In the genomic region with DNA sequence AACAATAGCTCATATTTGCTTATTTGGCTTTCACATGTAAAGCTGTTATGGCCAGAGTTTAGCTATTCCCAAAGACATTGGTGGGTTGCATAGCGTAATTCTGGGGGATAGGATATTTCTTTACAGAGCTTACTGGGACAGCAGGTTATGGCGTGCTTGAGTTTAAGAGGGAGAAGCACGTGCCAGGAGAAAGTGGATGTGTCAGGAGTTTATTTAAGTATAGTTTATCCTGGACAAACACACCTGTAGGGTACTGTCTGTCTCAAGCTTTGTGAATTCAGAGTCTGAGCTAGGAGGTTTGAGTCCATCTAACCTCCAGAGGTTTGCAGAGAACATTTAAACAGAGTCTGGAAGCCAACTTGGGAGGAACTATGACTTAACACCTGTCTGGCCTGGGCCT, we compare ENCODE assay signal across 17 cellular contexts. TPM values are rescaled to one million over a fixed set of nuclear protein-coding genes. Genes with fewer than 3 reads are reported as not detected.
DNase-seq lines count a peak whose midpoint lies in the region; ATAC-seq and TF ChIP-seq lines count a peak whose summit lies in the region.
"Had no signal": no experiment of that assay in that cellular context is flagged by ENCODE, and none has a peak within 500 bp of the region (broad histone marks: within the 10 kb centered on the region; RNA-seq: fewer than 3 reads in every experiment).

No MANE protein-coding gene starts in this region.

- no peaks in the 10 kb centered on the region for H3K9me3 ChIP-seq in CD4-positive, CD25-positive, alpha-beta regulatory T cell (ENCODE audit: control insufficient read depth in 2 of 2, low read length in 2 of 2)
- H3K9me3 ChIP-seq: Caco-2, HAP-1 had no signal

- no peak for TF ChIP-seq CTCF in osteocyte (IDR thresholded peaks at IDR 0.05)

- peaks cover 43% of the 10 kb centered on the region for H3K36me3 ChIP-seq in CD4-positive, CD25-positive, alpha-beta regulatory T cell (ENCODE audit: control insufficient read depth, insufficient read depth, low read length)

- no peak overlapping the region for H3K4me3 ChIP-seq in CD4-positive, CD25-positive, alpha-beta regulatory T cell (ENCODE audit: low read depth, low read length)
- H3K4me3 ChIP-seq: GM12878, HAP-1 had no signal

- H3K4me3 Mint-ChIP-seq in activated T-cell treated with anti-CD3 and anti-CD28 coated beads, Interleukin-2, amount 50 U/mL, for 24 hours, result peak overlapping the region; percentile 24
- H3K4me3 Mint-ChIP-seq in CD4-positive, CD25-positive, alpha-beta regulatory T cell, result no peak overlapping the region
- H3K4me3 Mint-ChIP-seq in activated T-helper 17 cell treated with anti-CD3 and anti-CD28 coated beads, Interleukin-2, amount 50 U/mL, for 72 hours, result peak overlapping the region; percentile 72
- no peak overlapping the region for H3K4me3 Mint-ChIP-seq in osteocyte (ENCODE audit: unreplicated experiment)
- H3K4me3 Mint-ChIP-seq: CD14-positive monocyte had no signal

- H3K36me3 Mint-ChIP-seq in activated T-cell treated with anti-CD3 and anti-CD28 coated beads, Interleukin-2, amount 50 U/mL, for 24 hours (ENCODE audit: low read depth), result peaks cover 75% of the 10 kb centered on the region
- peaks cover 32% of the 10 kb centered on the region for H3K36me3 Mint-ChIP-seq in CD4-positive, CD25-positive, alpha-beta regulatory T cell
- H3K36me3 Mint-ChIP-seq in activated T-helper 17 cell treated with anti-CD3 and anti-CD28 coated beads, Interleukin-2, amount 50 U/mL, for 72 hours (ENCODE audit: low read depth), result peaks cover 53% of the 10 kb centered on the region
- H3K36me3 Mint-ChIP-seq in osteocyte (ENCODE audit: unreplicated experiment), result peaks cover 14% of the 10 kb centered on the region

- no peak for ATAC-seq in CD4-positive, CD25-positive, alpha-beta regulatory T cell (ENCODE audit: low read depth in 2 of 2)
- ATAC-seq in activated T-helper 17 cell treated with anti-CD3 and anti-CD28 coated beads, Interleukin-2, amount 50 U/mL, for 72 hours (replicated peaks), result no peak
- ATAC-seq: GM12878, Panc1 had no signal

- DNase-seq in activated T-cell treated with anti-CD3 and anti-CD28 coated beads, Interleukin-2, amount 50 U/mL, for 24 hours, result no peak
- no peak for DNase-seq in activated T-cell treated with anti-CD3 and anti-CD28 coated beads, Interleukin-2, amount 50 U/mL, for 48 hours
- no peak for DNase-seq in CD4-positive, CD25-positive, alpha-beta regulatory T cell
- DNase-seq in osteocyte (ENCODE audit: extremely low spot score, unreplicated experiment), result no peak
- DNase-seq in dermis blood vessel endothelial cell, result no peak
- no peak for DNase-seq in HT-29 (ENCODE audit: low spot score)
- DNase-seq in NK-92 (lab: John Stamatoyannopoulos, UW; ENCODE audit: unreplicated experiment), result no peak
- DNase-seq: Caco-2, NCI-H1105, NCI-H187, NCI-H774, Right ventricle myocardium superior had no signal

- H3K4me1 ChIP-seq in CD4-positive, CD25-positive, alpha-beta regulatory T cell (ENCODE audit: control insufficient read depth, insufficient read depth, low read length, poor library complexity, severe bottlenecking), result peaks cover 7% of the 10 kb centered on the region
- H3K4me1 ChIP-seq: Caco-2, HAP-1 had no signal

- H3K4me1 Mint-ChIP-seq in activated T-cell treated with anti-CD3 and anti-CD28 coated beads, Interleukin-2, amount 50 U/mL, for 24 hours (ENCODE audit: low read depth), result peaks cover 70% of the 10 kb centered on the region
- H3K4me1 Mint-ChIP-seq in CD4-positive, CD25-positive, alpha-beta regulatory T cell, result peaks cover 47 to 74% (median 50%) of the 10 kb centered on the region in 4 donors
- H3K4me1 Mint-ChIP-seq in activated T-helper 17 cell treated with anti-CD3 and anti-CD28 coated beads, Interleukin-2, amount 50 U/mL, for 72 hours, result peaks cover 37% of the 10 kb centered on the region
- peaks cover 34% of the 10 kb centered on the region for H3K4me1 Mint-ChIP-seq in osteocyte (ENCODE audit: unreplicated experiment)

- no peaks in the 10 kb centered on the region for H3K27me3 Mint-ChIP-seq in activated T-cell treated with anti-CD3 and anti-CD28 coated beads, Interleukin-2, amount 50 U/mL, for 24 hours
- no peaks in the 10 kb centered on the region for H3K27me3 Mint-ChIP-seq in CD4-positive, CD25-positive, alpha-beta regulatory T cell
- no peaks in the 10 kb centered on the region for H3K27me3 Mint-ChIP-seq in activated T-helper 17 cell treated with anti-CD3 and anti-CD28 coated beads, Interleukin-2, amount 50 U/mL, for 72 hours
- no peaks in the 10 kb centered on the region for H3K27me3 Mint-ChIP-seq in osteocyte (ENCODE audit: unreplicated experiment)

- no peaks in the 10 kb centered on the region for H3K9me3 Mint-ChIP-seq in activated T-cell treated with anti-CD3 and anti-CD28 coated beads, Interleukin-2, amount 50 U/mL, for 24 hours
- H3K9me3 Mint-ChIP-seq in CD4-positive, CD25-positive, alpha-beta regulatory T cell, result no peaks in the 10 kb centered on the region
- no peaks in the 10 kb centered on the region for H3K9me3 Mint-ChIP-seq in activated T-helper 17 cell treated with anti-CD3 and anti-CD28 coated beads, Interleukin-2, amount 50 U/mL, for 72 hours
- no peaks in the 10 kb centered on the region for H3K9me3 Mint-ChIP-seq in osteocyte (ENCODE audit: unreplicated experiment)
- H3K9me3 Mint-ChIP-seq: CD14-positive monocyte had no signal

- H3K27ac Mint-ChIP-seq in activated T-cell treated with anti-CD3 and anti-CD28 coated beads, Interleukin-2, amount 50 U/mL, for 24 hours, result peak overlapping the region; percentile 99
- peak overlapping the region in 2 of 3 donors; percentile 47 to 85 for H3K27ac Mint-ChIP-seq in CD4-positive, CD25-positive, alpha-beta regulatory T cell
- peak overlapping the region; percentile 96 for H3K27ac Mint-ChIP-seq in activated T-helper 17 cell treated with anti-CD3 and anti-CD28 coated beads, Interleukin-2, amount 50 U/mL, for 72 hours
- H3K27ac Mint-ChIP-seq in osteocyte (ENCODE audit: unreplicated experiment), result peak overlapping the region; percentile 57

- no peaks in the 10 kb centered on the region for H3K27me3 ChIP-seq in CD4-positive, CD25-positive, alpha-beta regulatory T cell (ENCODE audit: control insufficient read depth, insufficient read depth, low read length)

- no peak overlapping the region for H3K27ac ChIP-seq in CD4-positive, CD25-positive, alpha-beta regulatory T cell (ENCODE audit: insufficient read depth, low read length, poor library complexity, severe bottlenecking)

RNA-seq across cellular contexts. Expression of a gene that starts 21.3 kb away (rescaled TPM):
- 45.6 TPM for total RNA-seq in CD4-positive, CD25-positive, alpha-beta regulatory T cell
- 10 to 100 TPM in 1 of 4 donors, 1 to 10 TPM in 3; 8.8 to 10.1 (median 9.9) TPM for polyA plus RNA-seq in CD4-positive, CD25-positive, alpha-beta regulatory T cell
- total RNA-seq in activated T-helper 17 cell treated with anti-CD3 and anti-CD28 coated beads, Interleukin-2, amount 50 U/mL, for 72 hours, result 10 to 100 TPM; 28.5 to 38.9 TPM
- 58.7 and 59.9 TPM in 2 replicates for total RNA-seq in osteocyte
- total RNA-seq in dermis blood vessel endothelial cell, result 17.5 and 40.3 TPM in 2 replicates
- 28.6 and 32.5 TPM in 2 replicates for total RNA-seq in HT-29 (2014; rRNA removed; shearing (Covaris generic))

RNA-seq across cellular contexts. Expression of a gene that starts 25.4 kb away (rescaled TPM):
- not detected for total RNA-seq in CD4-positive, CD25-positive, alpha-beta regulatory T cell
- not detected for polyA plus RNA-seq in CD4-positive, CD25-positive, alpha-beta regulatory T cell
- under 1 TPM in 1 of 2 donors, not detected in 1; 0.17 TPM for total RNA-seq in activated T-helper 17 cell treated with anti-CD3 and anti-CD28 coated beads, Interleukin-2, amount 50 U/mL, for 72 hours
- 0.31 TPM in 1 of 2 replicates, not detected in the other for total RNA-seq in osteocyte
- not detected in 2 replicates for total RNA-seq in dermis blood vessel endothelial cell
- not detected in 2 replicates for total RNA-seq in HT-29 (2014; rRNA removed; shearing (Covaris generic))
- total RNA-seq: Caco-2, GM12878 had no signal
- polyA plus RNA-seq: CD14-positive monocyte, GM12878 had no signal

RNA-seq across cellular contexts. Expression of a gene that starts 40.6 kb away (rescaled TPM):
- not detected for total RNA-seq in CD4-positive, CD25-positive, alpha-beta regulatory T cell
- under 1 TPM in 1 of 4 donors, not detected in 3; 0.16 TPM for polyA plus RNA-seq in CD4-positive, CD25-positive, alpha-beta regulatory T cell
- under 1 TPM; 0.24 to 0.32 TPM for total RNA-seq in activated T-helper 17 cell treated with anti-CD3 and anti-CD28 coated beads, Interleukin-2, amount 50 U/mL, for 72 hours
- not detected in 2 replicates for total RNA-seq in osteocyte
- total RNA-seq in dermis blood vessel endothelial cell, result not detected in 2 replicates
- 0.15 and 0.16 TPM in 2 replicates for total RNA-seq in HT-29 (2014; rRNA removed; shearing (Covaris generic))

Comparison
In these comparisons a context has a peak if more than half of its experiments do, and no peak if none do; other contexts are left out.
1. H3K4me3 Mint-ChIP-seq: peak in activated T-cell treated with anti-CD3 and anti-CD28 coated beads, Interleukin-2, amount 50 U/mL, for 24 hours (single experiment) and activated T-helper 17 cell treated with anti-CD3 and anti-CD28 coated beads, Interleukin-2, amount 50 U/mL, for 72 hours (single experiment); none in CD4-positive, CD25-positive, alpha-beta regulatory T cell (0 of 4) and osteocyte (single experiment).
2. Peak in every context shown above with its lines, with median percentiles within 50 percentile points of each other: H3K27ac Mint-ChIP-seq.